ENCODE assay signal across 8 cellular contexts in the genomic region with DNA sequence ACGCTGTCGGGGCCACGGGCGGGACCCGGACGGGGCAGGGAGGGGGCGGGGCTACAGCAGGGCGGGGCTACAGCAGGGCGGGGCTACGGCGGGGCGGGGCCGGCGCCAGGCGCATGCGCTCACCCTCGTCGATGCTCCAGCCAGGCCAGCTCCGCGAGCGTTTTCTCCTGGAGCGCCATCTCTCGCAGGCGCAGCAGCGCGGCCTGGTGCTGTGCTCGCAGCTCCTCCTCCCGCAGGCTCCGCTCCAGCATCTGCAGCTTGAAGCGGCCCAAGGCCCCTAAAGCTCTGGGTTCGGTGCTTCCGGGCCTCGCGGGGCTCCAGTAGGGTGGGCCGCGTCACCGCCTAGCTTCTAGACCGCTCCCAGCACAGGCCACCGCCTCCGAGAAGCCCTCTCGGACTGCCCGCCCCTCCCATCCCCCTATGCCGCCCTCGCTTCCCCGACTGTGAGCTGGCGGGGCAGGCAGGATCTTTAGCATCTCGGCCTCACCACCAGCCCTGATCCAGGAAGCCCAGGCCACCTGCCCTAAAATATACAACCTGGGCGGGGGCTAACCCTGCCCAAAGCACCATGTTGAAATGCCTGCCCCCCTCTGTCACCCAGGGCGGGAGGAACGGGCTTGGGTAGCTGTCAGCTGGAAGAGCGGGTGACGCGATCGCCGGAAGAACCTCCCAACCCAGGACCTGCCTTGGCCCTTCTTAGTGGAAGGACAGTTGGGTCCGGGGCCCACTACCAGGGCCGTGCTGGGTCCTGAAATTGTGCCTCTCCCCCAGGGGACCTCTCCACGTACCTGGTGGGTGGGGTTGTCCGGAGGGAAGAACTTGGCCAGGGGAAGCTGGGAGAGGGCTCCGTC. TPM values are rescaled to one million over a fixed set of nuclear protein-coding genes. Genes with fewer than 3 reads are reported as not detected.
DNase-seq lines count a peak whose midpoint lies in the region; ATAC-seq, FAIRE-seq and TF ChIP-seq lines count a peak whose summit lies in the region.

No MANE protein-coding gene starts in this region.

- no peaks in the 10 kb centered on the region for H3K27me3 ChIP-seq in Panc1 (ENCODE audit: control insufficient read depth, insufficient read depth, low read length)

- in situ Hi-C loops in Panc1 (cut with HindIII; ENCODE audit: low pct_unique_long_range_greater_than_20kb, low sequenced_read_pairs) = no loop called here

- BruUV-seq in Panc1 (replicated peaks; lab: Mats Ljungman, UMichigan) = no TSS peak

- intact Hi-C loops in Panc1 (cut with micrococcal nuclease; ENCODE audit: unreplicated experiment) = no loop called here

- H3K4me1 ChIP-seq in A549 (peaks cover 5% of the 10 kb centered on the region; the same call in 1 of the 3 replicates), Panc1 (ENCODE audit: control insufficient read depth, insufficient read depth, low read length) (no peaks in the 10 kb centered on the region; the same call in 1 of the 2 replicates)

- no peaks in the 10 kb centered on the region for H3K9me3 ChIP-seq in A549
- H3K9me3 ChIP-seq in Panc1 (ENCODE audit: control insufficient read depth, insufficient read depth, low read depth, low read length) = no peaks in the 10 kb centered on the region

- CTCF ChIA-PET in A549 (lab: Yijun Ruan, JAX) = interaction anchor here (0.6 to 4.7 kb wide), 18 partner anchors 9 to 301 kb away, joined by 3 to 49 read pairs (median 4); no protein-coding TSS in a partner anchor
- CTCF ChIA-PET in Panc1 (lab: Charles Lee) = interaction anchor here (0.5 to 0.6 kb wide), 2 partner anchors 107 to 169 kb away, joined by 5 to 6 read pairs; no protein-coding TSS in a partner anchor

- H3K27ac Mint-ChIP-seq in natural killer cell treated with Interleukin-12 subunit alpha and Interleukin-12 subunit beta and Interleukin-15 and Interleukin-18, amount 100 ng/mL, for 72 hours = peak overlapping the region; percentile 28 to 61

- H3K36me3 Mint-ChIP-seq in natural killer cell treated with Interleukin-12 subunit alpha and Interleukin-12 subunit beta and Interleukin-15 and Interleukin-18, amount 100 ng/mL, for 72 hours = no peaks in the 10 kb centered on the region

- FAIRE-seq in A549 (lab: Jason Lieb, UNC) = no peak
- peak; percentile 89 for FAIRE-seq in GM18507 (lab: Jason Lieb, UNC)

- DNase-seq in A549 (ENCODE audit: low read depth in 1 of 2, low spot score in 1 of 2) (peak; percentile 85 to 89), GM18507 (ENCODE audit: extremely low spot score, insufficient read length, low read depth) (peak; percentile 97), Panc1 (ENCODE audit: low read depth, low spot score) (no peak), fibroblast of pulmonary artery (ENCODE audit: low read depth) (peak; percentile 86)
- DNase-seq in activated T-helper 1 cell treated with anti-CD3 and anti-CD28 coated beads, Interleukin-2, amount 50 U/mL, for 16 hours (ENCODE audit: low read depth in 1 of 2, low spot score in 1 of 2) = peak; percentile 78 to 83
- peak; percentile 88 for DNase-seq in natural killer cell treated with Interleukin-12 subunit alpha and Interleukin-12 subunit beta and Interleukin-15 and Interleukin-18, amount 100 ng/mL, for 72 hours (ENCODE audit: low spot score)
- DNase-seq in stimulated activated naive CD4-positive, alpha-beta T cell (lab: John Stamatoyannopoulos, UW) = peak; percentile 72 to 91 (median 86)

- H3K27ac ChIP-seq in A549 = peak overlapping the region; percentile 79 to 86
- peak overlapping the region; percentile 13; the same call in 1 of the 2 replicates for H3K27ac ChIP-seq in Panc1 (ENCODE audit: low read length)

- H3K4me3 Mint-ChIP-seq in natural killer cell treated with Interleukin-12 subunit alpha and Interleukin-12 subunit beta and Interleukin-15 and Interleukin-18, amount 100 ng/mL, for 72 hours = peak overlapping the region; percentile 79

- H3K9me3 Mint-ChIP-seq in natural killer cell treated with Interleukin-12 subunit alpha and Interleukin-12 subunit beta and Interleukin-15 and Interleukin-18, amount 100 ng/mL, for 72 hours = no peaks in the 10 kb centered on the region

- no peak for TF ChIP-seq EP300 in A549 (IDR thresholded peaks at IDR 0.05)

- POLR2A ChIA-PET in A549 (lab: Yijun Ruan, JAX) = interaction anchor here (0.6 to 2.4 kb wide), 11 partner anchors 8 to 664 kb away, joined by 3 to 11 read pairs (median 4); no protein-coding TSS in a partner anchor
- POLR2A ChIA-PET in Panc1 (lab: Charles Lee) = interaction anchor here (0.6 kb wide), 1 partner anchor 30 kb away, joined by 7 read pairs; no protein-coding TSS in a partner anchor

- peak; percentile 84 to 93 for ATAC-seq in A549
- ATAC-seq in HG03196 (IDR thresholded peaks at IDR 0.05; ENCODE audit: unreplicated experiment) = peak; percentile 72
- peak; percentile 93 for ATAC-seq in Panc1
- peak; percentile 96 for ATAC-seq in natural killer cell treated with Interleukin-12 subunit alpha and Interleukin-12 subunit beta and Interleukin-15 and Interleukin-18, amount 100 ng/mL, for 72 hours

- H3K27me3 Mint-ChIP-seq in natural killer cell treated with Interleukin-12 subunit alpha and Interleukin-12 subunit beta and Interleukin-15 and Interleukin-18, amount 100 ng/mL, for 72 hours = peaks cover 0 to 2% of the 10 kb centered on the region in 2 donors

- TF ChIP-seq CTCF in A549 (IDR thresholded peaks at IDR 0.05) (peak; percentile 29; the same call in 2 of the 3 replicates), Panc1 (IDR thresholded peaks at IDR 0.05) (no peak; the same call in 1 of the 2 replicates), fibroblast of pulmonary artery (IDR thresholded peaks at IDR 0.05; ENCODE audit: low read length, missing control alignments) (peak; percentile 23)

- H3K4me3 ChIP-seq in A549 (peak overlapping the region; percentile 46), Panc1 (ENCODE audit: low read depth in 2 of 2, low read length in 2 of 2) (peak overlapping the region; percentile 38 to 52), fibroblast of pulmonary artery (replicated peaks; ENCODE audit: low read depth, low read length) (peak overlapping the region; percentile 56)

- TF ChIP-seq RAD21 in A549 (conservative IDR thresholded peaks at IDR 0.05 in 1 of 2, IDR thresholded peaks at IDR 0.05 in 1 of 2) = peak in 1 of 2 experiments; percentile 38; a peak in 1 of 5 replicates

- H3K4me2 ChIP-seq in A549 = peak overlapping the region; percentile 84

- WGBS in A549 (ENCODE audit: missing lambda C conversion rate) = 25% methylated on average over 27 of the region's 60 CpGs

- H3K4me1 Mint-ChIP-seq in natural killer cell treated with Interleukin-12 subunit alpha and Interleukin-12 subunit beta and Interleukin-15 and Interleukin-18, amount 100 ng/mL, for 72 hours (ENCODE audit: low read depth in 2 of 2) = no peaks in the 10 kb centered on the region

- no peaks in the 10 kb centered on the region for H3K36me3 ChIP-seq in Panc1 (ENCODE audit: control insufficient read depth, insufficient read depth, low read length)

- peak; percentile 94 for TF ChIP-seq POLR2A in A549 (IDR thresholded peaks at IDR 0.05; ENCODE audit: low read length)

TF ChIP-seq in A549, 52 proteins besides CTCF, POLR2A, EP300 and RAD21 (continues in another document):
- TF ChIP-seq, protein P1, sequence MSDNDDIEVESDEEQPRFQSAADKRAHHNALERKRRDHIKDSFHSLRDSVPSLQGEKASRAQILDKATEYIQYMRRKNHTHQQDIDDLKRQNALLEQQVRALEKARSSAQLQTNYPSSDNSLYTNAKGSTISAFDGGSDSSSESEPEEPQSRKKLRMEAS (IDR thresholded peaks at IDR 0.05) = peak; percentile 66
- TF ChIP-seq HOXB13 (CRISPR knock-in tag; IDR thresholded peaks at IDR 0.05; ENCODE audit: low read depth) (no peak), NPAS2 (CRISPR knock-in tag; IDR thresholded peaks at IDR 0.05; ENCODE audit: borderline replicate concordance) (no peak), CHD4 (IDR thresholded peaks at IDR 0.05; ENCODE audit: borderline replicate concordance) (no peak)
- TF ChIP-seq, protein P2, sequence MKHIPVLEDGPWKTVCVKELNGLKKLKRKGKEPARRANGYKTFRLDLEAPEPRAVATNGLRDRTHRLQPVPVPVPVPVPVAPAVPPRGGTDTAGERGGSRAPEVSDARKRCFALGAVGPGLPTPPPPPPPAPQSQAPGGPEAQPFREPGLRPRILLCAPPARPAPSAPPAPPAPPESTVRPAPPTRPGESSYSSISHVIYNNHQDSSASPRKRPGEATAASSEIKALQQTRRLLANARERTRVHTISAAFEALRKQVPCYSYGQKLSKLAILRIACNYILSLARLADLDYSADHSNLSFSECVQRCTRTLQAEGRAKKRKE (CRISPR knock-in tag; IDR thresholded peaks at IDR 0.05; ENCODE audit: low read depth) = no peak

RNA-seq across cellular contexts. Expression of a gene that starts 21.9 kb away (rescaled TPM):
- polyA plus RNA-seq in A549 (2011; rRNA removed) = 29.5 and 30.2 TPM in 2 replicates
- 19.5 and 21.6 TPM in 2 replicates for polyA plus RNA-seq in A549 (2012; cell fraction: cytosol; rRNA removed)
- polyA plus RNA-seq in A549 (2012; cell fraction: nucleus; rRNA removed) = 41.9 and 47.6 TPM in 2 replicates
- 22.3 to 23.0 TPM (median 22.9 TPM) in 3 replicates for polyA plus RNA-seq in A549 (2017; fragmentation: RNase III; extraction: RNeasy Plus Mini Kit Qiagen cat#74134 plus additional on column Dnase treatment)
- 15.5 and 16.6 TPM in 2 replicates for polyA minus RNA-seq in A549 (2011; rRNA and poly(A)+ RNA removed)
- total RNA-seq in Panc1 (2021; ENCODE audit: unreplicated experiment) = 40.0 TPM
- 36.8 TPM for polyA plus RNA-seq in Panc1 (2012; ENCODE audit: insufficient read length)
- total RNA-seq in natural killer cell treated with Interleukin-12 subunit alpha and Interleukin-12 subunit beta and Interleukin-15 and Interleukin-18, amount 100 ng/mL, for 72 hours = 10 to 100 TPM; 16.4 to 27.3 TPM

RNA-seq across cellular contexts. Expression of a gene that starts 36.4 kb away (rescaled TPM):
- polyA plus RNA-seq in A549 (2011; rRNA removed) (under 0.01 and 0.03 TPM in 2 replicates), A549 (2017; fragmentation: RNase III; extraction: RNeasy Plus Mini Kit Qiagen cat#74134 plus additional on column Dnase treatment) (0.03 TPM in 1 of 3 replicates, not detected in the others)
- polyA plus RNA-seq in A549 (2012; cell fraction: cytosol; rRNA removed) = not detected in 2 replicates
- 0.02 and 0.04 TPM in 2 replicates for polyA plus RNA-seq in A549 (2012; cell fraction: nucleus; rRNA removed)
- 0.08 TPM in 1 of 2 replicates, not detected in the other for polyA minus RNA-seq in A549 (2011; rRNA and poly(A)+ RNA removed)
- total RNA-seq in Panc1 (2021; ENCODE audit: unreplicated experiment) = not detected
- polyA plus RNA-seq in Panc1 (2012; ENCODE audit: insufficient read length) = not detected
- not detected for total RNA-seq in natural killer cell treated with Interleukin-12 subunit alpha and Interleukin-12 subunit beta and Interleukin-15 and Interleukin-18, amount 100 ng/mL, for 72 hours

RNA-seq across cellular contexts. Expression of a gene that starts 59.9 kb away (rescaled TPM):
- polyA plus RNA-seq in A549 (2011; rRNA removed) = 2.1 TPM in 2 replicates
- 6.5 and 10.5 TPM in 2 replicates for polyA plus RNA-seq in A549 (2012; cell fraction: cytosol; rRNA removed)
- 29.9 and 39.9 TPM in 2 replicates for polyA plus RNA-seq in A549 (2012; cell fraction: nucleus; rRNA removed)
- polyA plus RNA-seq in A549 (2017; fragmentation: RNase III; extraction: RNeasy Plus Mini Kit Qiagen cat#74134 plus additional on column Dnase treatment) = 8.2 to 9.9 TPM (median 8.8 TPM) in 3 replicates
- polyA minus RNA-seq in A549 (2011; rRNA and poly(A)+ RNA removed) = 1.8 and 2.7 TPM in 2 replicates
- 14.2 TPM for total RNA-seq in Panc1 (2021; ENCODE audit: unreplicated experiment)
- polyA plus RNA-seq in Panc1 (2012; ENCODE audit: insufficient read length) = 23.8 TPM
- 1 to 10 TPM; 1.7 to 2.3 TPM for total RNA-seq in natural killer cell treated with Interleukin-12 subunit alpha and Interleukin-12 subunit beta and Interleukin-15 and Interleukin-18, amount 100 ng/mL, for 72 hours
